Comparison of ENCODE assay signal across 16 cellular contexts in genomic region chr5:14667290-14667689, GRCh38. TPM values are rescaled to one million over a fixed set of nuclear protein-coding genes. Genes with fewer than 3 reads are reported as not detected.
DNase-seq lines count a peak whose midpoint lies in the region; ATAC-seq and TF ChIP-seq lines count a peak whose summit lies in the region.
"Had no signal": no experiment of that assay in that cellular context is flagged by ENCODE, and none has a peak within 500 bp of the region (broad histone marks: within the 10 kb centered on the region; RNA-seq: fewer than 3 reads in every experiment).

No MANE protein-coding gene starts in this region.

- peaks cover 31 to 91% (median 67%) of the 10 kb centered on the region in 4 donors for H3K4me1 Mint-ChIP-seq in CD4-positive, CD25-positive, alpha-beta regulatory T cell
- H3K4me1 Mint-ChIP-seq in activated T-helper 1 cell treated with anti-CD3 and anti-CD28 coated beads, Interleukin-12 subunit alpha, Interleukin-12 subunit beta, Interleukin-2, Interleukin-4 antibody, amounts not matched to agents 30 ng/mL and 10 ng/mL and 1 ng/mL, durations not matched to agents 14 hours and 24 hours and 36 hours (ENCODE audit: low read depth): peaks cover 77% of the 10 kb centered on the region
- peaks cover 53 to 79% (median 64%) of the 10 kb centered on the region in 3 donors for H3K4me1 Mint-ChIP-seq in naive B cell

- no peaks in the 10 kb centered on the region for H3K27me3 ChIP-seq in CD4-positive, CD25-positive, alpha-beta regulatory T cell (ENCODE audit: control insufficient read depth, insufficient read depth, low read length)
- H3K27me3 ChIP-seq: right atrium auricular region, SJSA1 had no signal

- peaks cover 3% of the 10 kb centered on the region for H3K36me3 ChIP-seq in CD4-positive, CD25-positive, alpha-beta regulatory T cell (ENCODE audit: control insufficient read depth, insufficient read depth, low read length)
- H3K36me3 ChIP-seq: HAP-1, right atrium auricular region had no signal

- H3K9me3 ChIP-seq in CD4-positive, CD25-positive, alpha-beta regulatory T cell (ENCODE audit: control insufficient read depth in 2 of 2, low read length in 2 of 2): no peaks in the 10 kb centered on the region
- H3K9me3 ChIP-seq: HAP-1, right atrium auricular region, SJSA1 had no signal

- H3K27ac Mint-ChIP-seq in CD4-positive, CD25-positive, alpha-beta regulatory T cell: peak overlapping the region; percentile 91 to 97 (median 93)
- peak overlapping the region; percentile 74 for H3K27ac Mint-ChIP-seq in activated T-helper 1 cell treated with anti-CD3 and anti-CD28 coated beads, Interleukin-12 subunit alpha, Interleukin-12 subunit beta, Interleukin-2, Interleukin-4 antibody, amounts not matched to agents 30 ng/mL and 10 ng/mL and 1 ng/mL, durations not matched to agents 14 hours and 24 hours and 36 hours
- peak overlapping the region in 2 of 6 donors; percentile 70 to 83 for H3K27ac Mint-ChIP-seq in naive B cell

- ATAC-seq in CD4-positive, CD25-positive, alpha-beta regulatory T cell (ENCODE audit: low read depth in 2 of 2): no peak
- ATAC-seq in naive B cell (ENCODE audit: low read depth in 2 of 2): no peak
- ATAC-seq in HG02678 (IDR thresholded peaks at IDR 0.05; ENCODE audit: unreplicated experiment): no peak

- intact Hi-C loops in activated T-helper 1 cell treated with anti-CD3 and anti-CD28 coated beads, Interleukin-12 subunit alpha, Interleukin-12 subunit beta, Interleukin-2, Interleukin-4 antibody, amounts not matched to agents 30 ng/mL and 10 ng/mL and 1 ng/mL, durations not matched to agents 14 hours and 24 hours and 36 hours (cut with micrococcal nuclease): loop anchor here (5.0 kb wide), 1 partner anchor 1800 kb away; the partner anchor contains the start of gene ZNF622

- H3K27me3 Mint-ChIP-seq in CD4-positive, CD25-positive, alpha-beta regulatory T cell: no peaks in the 10 kb centered on the region
- no peaks in the 10 kb centered on the region for H3K27me3 Mint-ChIP-seq in activated T-helper 1 cell treated with anti-CD3 and anti-CD28 coated beads, Interleukin-12 subunit alpha, Interleukin-12 subunit beta, Interleukin-2, Interleukin-4 antibody, amounts not matched to agents 30 ng/mL and 10 ng/mL and 1 ng/mL, durations not matched to agents 14 hours and 24 hours and 36 hours (ENCODE audit: insufficient read depth)
- no peaks in the 10 kb centered on the region for H3K27me3 Mint-ChIP-seq in naive B cell

- no peak for TF ChIP-seq CTCF in GM12864 (IDR thresholded peaks at IDR 0.05; ENCODE audit: low read depth, low read length, missing control alignments)

- DNase-seq in CD4-positive, CD25-positive, alpha-beta regulatory T cell: no peak
- DNase-seq in GM12864 (ENCODE audit: low read depth): no peak
- no peak for DNase-seq in activated T-helper 1 cell treated with anti-CD3 and anti-CD28 coated beads, Interleukin-12 subunit alpha, Interleukin-12 subunit beta, Interleukin-2, Interleukin-4 antibody, amounts not matched to agents 30 ng/mL and 10 ng/mL and 1 ng/mL, durations not matched to agents 14 hours and 24 hours and 36 hours (ENCODE audit: low spot score)
- DNase-seq in naive B cell: no peak
- DNase-seq in inferior parietal cortex (ENCODE audit: extremely low spot score): no peak
- DNase-seq in T-helper 9 cell: no peak
- DNase-seq in pons (ENCODE audit: low spot score): no peak
- DNase-seq: activated CD4-positive, CD25-positive, alpha-beta regulatory T cell treated with anti-CD3 and anti-CD28 coated beads, Interleukin-2, amount 50 U/mL, for 72 hours; cerebellar nuclear complex; head of caudate nucleus had no signal

- no peaks in the 10 kb centered on the region for H3K9me3 Mint-ChIP-seq in CD4-positive, CD25-positive, alpha-beta regulatory T cell
- H3K9me3 Mint-ChIP-seq in activated T-helper 1 cell treated with anti-CD3 and anti-CD28 coated beads, Interleukin-12 subunit alpha, Interleukin-12 subunit beta, Interleukin-2, Interleukin-4 antibody, amounts not matched to agents 30 ng/mL and 10 ng/mL and 1 ng/mL, durations not matched to agents 14 hours and 24 hours and 36 hours: no peaks in the 10 kb centered on the region
- no peaks in the 10 kb centered on the region for H3K9me3 Mint-ChIP-seq in naive B cell
- H3K9me3 Mint-ChIP-seq: CD14-positive monocyte had no signal

- peak overlapping the region; percentile 87 for H3K27ac ChIP-seq in CD4-positive, CD25-positive, alpha-beta regulatory T cell (ENCODE audit: insufficient read depth, low read length, poor library complexity, severe bottlenecking)
- H3K27ac ChIP-seq: HL-60, SJSA1 had no signal

- H3K4me3 ChIP-seq in CD4-positive, CD25-positive, alpha-beta regulatory T cell (ENCODE audit: low read depth, low read length): peak overlapping the region; percentile 94
- peak overlapping the region; percentile 77 for H3K4me3 ChIP-seq in GM12864 (ENCODE audit: low read depth, low read length)
- H3K4me3 ChIP-seq: HAP-1, right atrium auricular region, SJSA1 had no signal

- H3K4me1 ChIP-seq in CD4-positive, CD25-positive, alpha-beta regulatory T cell (ENCODE audit: control insufficient read depth, insufficient read depth, low read length, poor library complexity, severe bottlenecking): peaks cover 81% of the 10 kb centered on the region

- H3K36me3 Mint-ChIP-seq in CD4-positive, CD25-positive, alpha-beta regulatory T cell: peaks cover 4% of the 10 kb centered on the region
- peaks cover 27% of the 10 kb centered on the region for H3K36me3 Mint-ChIP-seq in activated T-helper 1 cell treated with anti-CD3 and anti-CD28 coated beads, Interleukin-12 subunit alpha, Interleukin-12 subunit beta, Interleukin-2, Interleukin-4 antibody, amounts not matched to agents 30 ng/mL and 10 ng/mL and 1 ng/mL, durations not matched to agents 14 hours and 24 hours and 36 hours (ENCODE audit: low read depth)
- H3K36me3 Mint-ChIP-seq in naive B cell: no peaks in the 10 kb centered on the region

- H3K4me3 Mint-ChIP-seq in CD4-positive, CD25-positive, alpha-beta regulatory T cell: peak overlapping the region; percentile 89 to 96 (median 91)
- H3K4me3 Mint-ChIP-seq in activated T-helper 1 cell treated with anti-CD3 and anti-CD28 coated beads, Interleukin-12 subunit alpha, Interleukin-12 subunit beta, Interleukin-2, Interleukin-4 antibody, amounts not matched to agents 30 ng/mL and 10 ng/mL and 1 ng/mL, durations not matched to agents 14 hours and 24 hours and 36 hours: peak overlapping the region; percentile 98
- peak overlapping the region in 7 of 8 donors; percentile 17 to 98 (median 62) for H3K4me3 Mint-ChIP-seq in naive B cell

RNA-seq across cellular contexts. Expression of gene OTULIN, which starts 2.8 kb away (rescaled TPM):
- total RNA-seq in CD4-positive, CD25-positive, alpha-beta regulatory T cell: 109 TPM
- polyA plus RNA-seq in CD4-positive, CD25-positive, alpha-beta regulatory T cell: 10 to 100 TPM; 22.8 to 37.5 (median 26.8) TPM
- 57.4 and 58.7 TPM in 2 replicates for total RNA-seq in activated T-helper 1 cell treated with anti-CD3 and anti-CD28 coated beads, Interleukin-12 subunit alpha, Interleukin-12 subunit beta, Interleukin-2, Interleukin-4 antibody, amounts not matched to agents 30 ng/mL and 10 ng/mL and 1 ng/mL, durations not matched to agents 14 hours and 24 hours and 36 hours
- 10 to 100 TPM in 5 of 6 donors, 1 to 10 TPM in 1; 9.4 to 27.8 (median 19.1) TPM for polyA plus RNA-seq in naive B cell (ENCODE audit: low read depth in 6 of 6)
